In genomic region chr1:153984125-153984899, GRCh38 we compare ENCODE assay signal across 11 cellular contexts. TPM values are rescaled to one million over a fixed set of nuclear protein-coding genes. Genes with fewer than 3 reads are reported as not detected.
A peak's percentile ranks its signal among the peaks of the same experiment; 100 is the strongest.
DNase-seq lines count a peak whose midpoint lies in the region; ATAC-seq, FAIRE-seq and TF ChIP-seq lines count a peak whose summit lies in the region.
"Had no signal": no experiment of that assay in that cellular context is flagged by ENCODE, and none has a peak within 500 bp of the region (broad histone marks: within the 10 kb centered on the region; RNA-seq: fewer than 3 reads in every experiment).

No MANE protein-coding gene starts in this region.

- no peak for ATAC-seq in GM21529 (IDR thresholded peaks at IDR 0.05; ENCODE audit: unreplicated experiment)
- ATAC-seq: activated T-helper 17 cell treated with anti-CD3 and anti-CD28 coated beads, Interleukin-2, amount 50 U/mL, for 72 hours had no signal

- peak overlapping the region; percentile 91 for H3K4me2 ChIP-seq in endothelial cell of umbilical vein (ENCODE audit: insufficient read depth, low read length)
- H3K4me2 ChIP-seq in osteoblast (ENCODE audit: insufficient read depth, low read length), result peak overlapping the region; percentile 99

- H3K4me3 ChIP-seq in BJ (ENCODE audit: low read depth, low read length) (peak overlapping the region; percentile 93), NT2/D1 (ENCODE audit: insufficient read length, low read depth) (peak overlapping the region; percentile 91), endothelial cell of umbilical vein (replicated peaks in 1 of 3; ENCODE audit: insufficient read depth in 1 of 3, low read depth in 1 of 3, low read length in 3 of 3) (peak overlapping the region in 1 of 3 experiments; percentile 81), osteoblast (ENCODE audit: insufficient read depth, low read length) (peak overlapping the region; percentile 90)

- H3K9me1 ChIP-seq in endothelial cell of umbilical vein (replicated peaks; ENCODE audit: control insufficient read depth, extremely low read depth, insufficient read depth, low read length), result no peaks in the 10 kb centered on the region

- intact Hi-C loops in endothelial cell of umbilical vein (cut with micrococcal nuclease), result no loop called here

- H3K27ac ChIP-seq in endothelial cell of umbilical vein (ENCODE audit: insufficient read depth, low read depth, low read length) (no peak overlapping the region), osteoblast (ENCODE audit: low read depth, low read length) (peak overlapping the region; percentile 82)

- no peak for TF ChIP-seq POLR2A in endothelial cell of umbilical vein (IDR thresholded peaks at IDR 0.05; ENCODE audit: low read depth, low read length)

- no peak for FAIRE-seq in endothelial cell of umbilical vein (lab: Jason Lieb, UNC)
- FAIRE-seq: urothelium cell line had no signal

- TF ChIP-seq CTCF in BJ (IDR thresholded peaks at IDR 0.05; ENCODE audit: insufficient read depth, low read depth, low read length) (no peak), endothelial cell of umbilical vein (IDR thresholded peaks at IDR 0.05; ENCODE audit: extremely low read depth in 1 of 2, insufficient read depth in 1 of 2, low read depth in 1 of 2, low read length in 2 of 2) (no peak), osteoblast (IDR thresholded peaks at IDR 0.05; ENCODE audit: extremely low read depth, low read depth, low read length) (no peak)

- H3K9ac ChIP-seq in NT2/D1 (ENCODE audit: insufficient read length, low read depth) (peak overlapping the region; percentile 86), endothelial cell of umbilical vein (replicated peaks; ENCODE audit: extremely low read depth, insufficient read depth, low read length) (no peak overlapping the region)

- POLR2A ChIA-PET in BJ (lab: Charles Lee) (no interaction called here), endothelial cell of umbilical vein (lab: Charles Lee) (no interaction called here)

- H3K36me3 ChIP-seq in BJ (ENCODE audit: control insufficient read depth, insufficient read depth, low read length) (peaks cover 5% of the 10 kb centered on the region), NT2/D1 (ENCODE audit: insufficient read depth, insufficient read length, low read length) (peaks cover 50% of the 10 kb centered on the region), endothelial cell of umbilical vein (ENCODE audit: control insufficient read depth in 2 of 2, extremely low read depth in 1 of 2, insufficient read depth in 2 of 2, low read length in 2 of 2) (peaks cover 5 to 10% of the 10 kb centered on the region in 2 experiments), osteoblast (ENCODE audit: insufficient read depth, low read length) (peaks cover 41% of the 10 kb centered on the region)

- H2AFZ ChIP-seq in endothelial cell of umbilical vein (ENCODE audit: low read depth, low read length), result no peak overlapping the region
- H2AFZ ChIP-seq in osteoblast (ENCODE audit: low read length), result no peak overlapping the region

- H3K79me2 ChIP-seq in endothelial cell of umbilical vein (ENCODE audit: control insufficient read depth, insufficient read depth, low read length) (peaks cover 16% of the 10 kb centered on the region), osteoblast (ENCODE audit: insufficient read depth, low read length) (peaks cover 28% of the 10 kb centered on the region)

- CTCF ChIA-PET in BJ (lab: Yijun Ruan, JAX), result interaction anchor here (1.4 to 3.6 kb wide), 5 partner anchors 17 to 357 kb away, joined by 3 to 26 read pairs (median 8); partner anchors contain the start of genes CREB3L4, S100A13 and SLC39A1
- CTCF ChIA-PET in endothelial cell of umbilical vein (lab: Charles Lee), result interaction anchor here (0.7 to 2.2 kb wide), 2 partner anchors 10 to 38 kb away, joined by 3 to 9 read pairs; partner anchors contain the start of gene DENND4B

- DNase-seq in BJ (ENCODE audit: low read depth) (no peak), NT2/D1 (ENCODE audit: low read depth, low spot score) (no peak), endothelial cell of umbilical vein (ENCODE audit: low read depth, low spot score) (no peak), osteoblast (ENCODE audit: insufficient read length, low spot score, missing footprints) (no peak), GM03348 (ENCODE audit: low spot score) (no peak), globus pallidus (ENCODE audit: low spot score) (no peak)
- DNase-seq in central memory CD4-positive, alpha-beta T cell, result no peak
- DNase-seq: NCI-H524 had no signal

- no peaks in the 10 kb centered on the region for H3K27me3 ChIP-seq in BJ (ENCODE audit: control insufficient read depth, insufficient read depth, low read length)
- no peaks in the 10 kb centered on the region for H3K27me3 ChIP-seq in NT2/D1 (ENCODE audit: insufficient read depth, insufficient read length)
- no peaks in the 10 kb centered on the region for H3K27me3 ChIP-seq in endothelial cell of umbilical vein (ENCODE audit: control insufficient read depth in 2 of 2, insufficient read depth in 2 of 2, low read length in 2 of 2)
- no peaks in the 10 kb centered on the region for H3K27me3 ChIP-seq in osteoblast (ENCODE audit: insufficient read depth, low read length)

- H3K9me3 ChIP-seq in NT2/D1 (ENCODE audit: insufficient read depth, low read length) (no peaks in the 10 kb centered on the region), endothelial cell of umbilical vein (replicated peaks; ENCODE audit: control insufficient read depth, insufficient read depth, low read length) (no peaks in the 10 kb centered on the region), osteoblast (ENCODE audit: low read depth, low read length) (no peaks in the 10 kb centered on the region)

- dilution Hi-C loops in endothelial cell of umbilical vein (cut with MboI; ENCODE audit: extremely low pct_ligation_motif_present, low sequenced_read_pairs), result no loop called here

- H4K20me1 ChIP-seq in endothelial cell of umbilical vein (replicated peaks; ENCODE audit: control insufficient read depth, extremely low read depth, insufficient read depth, low read length), result no peaks in the 10 kb centered on the region
- peaks cover 9% of the 10 kb centered on the region for H4K20me1 ChIP-seq in osteoblast (ENCODE audit: insufficient read depth, low read length)

- BruUV-seq in endothelial cell of umbilical vein (replicated peaks; lab: Mats Ljungman, UMichigan), result no TSS peak

- H3K4me1 ChIP-seq in NT2/D1 (ENCODE audit: insufficient read depth, insufficient read length), result no peaks in the 10 kb centered on the region
- H3K4me1 ChIP-seq in endothelial cell of umbilical vein (ENCODE audit: control insufficient read depth, extremely low read depth, insufficient read depth, low read length), result peaks cover 19% of the 10 kb centered on the region
- H3K4me1 ChIP-seq in osteoblast (ENCODE audit: insufficient read depth, low read length), result peaks cover 22% of the 10 kb centered on the region

RNA-seq across cellular contexts. Expression of gene RAB13, which starts 1.8 kb away (rescaled TPM):
- polyA plus RNA-seq in BJ (2011; rRNA removed), result 69.5 and 92.8 TPM in 2 replicates
- polyA minus RNA-seq in BJ (2011; rRNA and poly(A)+ RNA removed), result 15.7 and 18.4 TPM in 2 replicates
- 124 and 135 TPM in 2 replicates for total RNA-seq in endothelial cell of umbilical vein
- 54.6 and 76.0 TPM in 2 replicates for polyA plus RNA-seq in endothelial cell of umbilical vein
- 150 and 157 TPM in 2 replicates for polyA plus RNA-seq in endothelial cell of umbilical vein (2011; cell fraction: cytosol; rRNA removed)
- 42.8 and 52.7 TPM in 2 replicates for polyA plus RNA-seq in endothelial cell of umbilical vein (2011; cell fraction: nucleus; rRNA removed)
- 228 and 229 TPM in 2 replicates for polyA plus RNA-seq in endothelial cell of umbilical vein (2012)
- polyA minus RNA-seq in endothelial cell of umbilical vein, result 61.1 and 63.2 TPM in 2 replicates
- polyA minus RNA-seq in endothelial cell of umbilical vein (2011; cell fraction: cytosol; rRNA and poly(A)+ RNA removed), result 13.4 TPM
- 12.9 and 13.4 TPM in 2 replicates for polyA minus RNA-seq in endothelial cell of umbilical vein (2011; cell fraction: nucleus; rRNA and poly(A)+ RNA removed)
- total RNA-seq in osteoblast, result 72.0 and 78.4 TPM in 2 replicates

RNA-seq across cellular contexts. Expression of gene RPS27, which starts 6.2 kb away (rescaled TPM):
- polyA plus RNA-seq in BJ (2011; rRNA removed), result 8,584 and 9,070 TPM in 2 replicates
- polyA minus RNA-seq in BJ (2011; rRNA and poly(A)+ RNA removed), result 233 and 296 TPM in 2 replicates
- 1,120 and 1,234 TPM in 2 replicates for total RNA-seq in endothelial cell of umbilical vein
- 1,521 and 1,700 TPM in 2 replicates for polyA plus RNA-seq in endothelial cell of umbilical vein
- polyA plus RNA-seq in endothelial cell of umbilical vein (2011; cell fraction: cytosol; rRNA removed), result 3,621 and 5,064 TPM in 2 replicates
- 712 and 1,136 TPM in 2 replicates for polyA plus RNA-seq in endothelial cell of umbilical vein (2011; cell fraction: nucleus; rRNA removed)
- polyA plus RNA-seq in endothelial cell of umbilical vein (2012), result 3,094 and 3,779 TPM in 2 replicates
- 521 and 898 TPM in 2 replicates for polyA minus RNA-seq in endothelial cell of umbilical vein
- polyA minus RNA-seq in endothelial cell of umbilical vein (2011; cell fraction: cytosol; rRNA and poly(A)+ RNA removed), result 550 TPM
- 203 and 225 TPM in 2 replicates for polyA minus RNA-seq in endothelial cell of umbilical vein (2011; cell fraction: nucleus; rRNA and poly(A)+ RNA removed)
- total RNA-seq in osteoblast, result 1,441 and 1,685 TPM in 2 replicates

RNA-seq across cellular contexts. Expression of gene JTB, which starts 6.8 kb away (rescaled TPM):
- polyA plus RNA-seq in BJ (2011; rRNA removed) (189 and 227 TPM in 2 replicates), endothelial cell of umbilical vein (144 and 149 TPM in 2 replicates)
- 38.3 and 54.4 TPM in 2 replicates for polyA minus RNA-seq in BJ (2011; rRNA and poly(A)+ RNA removed)
- total RNA-seq in endothelial cell of umbilical vein (89.0 and 90.2 TPM in 2 replicates), osteoblast (146 and 162 TPM in 2 replicates)
- polyA plus RNA-seq in endothelial cell of umbilical vein (2011; cell fraction: cytosol; rRNA removed), result 188 and 199 TPM in 2 replicates
- 83.8 and 93.5 TPM in 2 replicates for polyA plus RNA-seq in endothelial cell of umbilical vein (2011; cell fraction: nucleus; rRNA removed)
- 79.7 and 116 TPM in 2 replicates for polyA plus RNA-seq in endothelial cell of umbilical vein (2012)
- polyA minus RNA-seq in endothelial cell of umbilical vein, result 34.8 and 34.9 TPM in 2 replicates
- polyA minus RNA-seq in endothelial cell of umbilical vein (2011; cell fraction: cytosol; rRNA and poly(A)+ RNA removed), result 104 TPM
- 10.7 and 14.9 TPM in 2 replicates for polyA minus RNA-seq in endothelial cell of umbilical vein (2011; cell fraction: nucleus; rRNA and poly(A)+ RNA removed)

RNA-seq across cellular contexts. Expression of gene CREB3L4, which starts 16.6 kb away (rescaled TPM):
- polyA plus RNA-seq in BJ (2011; rRNA removed), result 8.0 and 8.7 TPM in 2 replicates
- 3.6 and 6.2 TPM in 2 replicates for polyA minus RNA-seq in BJ (2011; rRNA and poly(A)+ RNA removed)
- 8.1 and 9.9 TPM in 2 replicates for total RNA-seq in endothelial cell of umbilical vein
- polyA plus RNA-seq in endothelial cell of umbilical vein, result 11.7 and 12.1 TPM in 2 replicates
- 10.0 and 11.5 TPM in 2 replicates for polyA plus RNA-seq in endothelial cell of umbilical vein (2011; cell fraction: cytosol; rRNA removed)
- polyA plus RNA-seq in endothelial cell of umbilical vein (2011; cell fraction: nucleus; rRNA removed), result 30.6 and 32.2 TPM in 2 replicates
- 4.3 and 4.4 TPM in 2 replicates for polyA plus RNA-seq in endothelial cell of umbilical vein (2012)
- polyA minus RNA-seq in endothelial cell of umbilical vein, result 7.1 and 10.0 TPM in 2 replicates
- 10.0 TPM for polyA minus RNA-seq in endothelial cell of umbilical vein (2011; cell fraction: cytosol; rRNA and poly(A)+ RNA removed)
- polyA minus RNA-seq in endothelial cell of umbilical vein (2011; cell fraction: nucleus; rRNA and poly(A)+ RNA removed), result 4.3 and 4.5 TPM in 2 replicates
- total RNA-seq in osteoblast, result 7.2 and 8.8 TPM in 2 replicates

RNA-seq across cellular contexts. Expression of gene SLC39A1, which starts 21.0 kb away (rescaled TPM):
- polyA plus RNA-seq in BJ (2011; rRNA removed), result 97.6 and 121 TPM in 2 replicates
- 47.4 and 67.6 TPM in 2 replicates for polyA minus RNA-seq in BJ (2011; rRNA and poly(A)+ RNA removed)
- total RNA-seq in endothelial cell of umbilical vein, result 75.8 and 77.1 TPM in 2 replicates
- 98.0 and 111 TPM in 2 replicates for polyA plus RNA-seq in endothelial cell of umbilical vein
- polyA plus RNA-seq in endothelial cell of umbilical vein (2011; cell fraction: cytosol; rRNA removed), result 75.7 and 79.8 TPM in 2 replicates
- polyA plus RNA-seq in endothelial cell of umbilical vein (2011; cell fraction: nucleus; rRNA removed), result 38.6 and 38.8 TPM in 2 replicates
- polyA plus RNA-seq in endothelial cell of umbilical vein (2012), result 60.2 and 62.4 TPM in 2 replicates
- polyA minus RNA-seq in endothelial cell of umbilical vein, result 71.0 and 80.0 TPM in 2 replicates
- polyA minus RNA-seq in endothelial cell of umbilical vein (2011; cell fraction: cytosol; rRNA and poly(A)+ RNA removed), result 81.8 TPM
- polyA minus RNA-seq in endothelial cell of umbilical vein (2011; cell fraction: nucleus; rRNA and poly(A)+ RNA removed), result 12.9 and 17.4 TPM in 2 replicates
- 96.3 and 99.0 TPM in 2 replicates for total RNA-seq in osteoblast
